Comparison of ENCODE assay signal across 1 cellular context in the genomic region with DNA sequence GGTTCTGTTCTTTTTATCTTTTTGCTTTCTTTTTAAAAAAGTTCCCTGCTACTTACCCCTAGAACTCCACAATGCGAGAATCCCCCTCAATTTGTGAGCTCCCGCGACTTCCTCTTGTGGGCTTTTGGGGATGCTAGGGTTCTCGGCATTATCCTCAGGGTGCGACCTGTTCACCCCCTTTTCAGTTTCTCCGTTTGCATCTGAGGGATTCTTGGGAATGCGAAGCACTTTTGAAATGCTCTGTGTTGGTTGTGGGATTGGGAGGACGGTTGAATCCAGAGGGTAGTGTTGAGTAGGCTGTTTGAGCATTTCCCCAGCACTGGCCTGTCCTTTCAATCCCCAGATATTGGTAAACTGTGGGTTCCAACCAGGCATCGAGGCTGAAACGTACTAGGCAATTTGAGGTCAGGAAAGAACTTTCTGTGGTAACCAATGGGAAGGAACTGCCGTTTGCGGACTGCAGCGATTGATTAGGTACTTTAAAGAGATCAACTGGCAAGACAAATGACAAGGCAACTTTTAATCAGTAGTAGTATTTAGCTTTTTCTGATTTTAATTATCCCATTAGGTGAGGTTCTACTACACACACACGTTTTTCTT.
A peak's percentile ranks its signal among the peaks of the same experiment; 100 is the strongest.
TF ChIP-seq lines count a peak whose summit lies in the region.

No MANE protein-coding gene starts in this region.

TF ChIP-seq in HepG2, 621 proteins besides CTCF, POLR2A, EP300 and RAD21 (continues in another document):
- TF ChIP-seq, protein P1, sequence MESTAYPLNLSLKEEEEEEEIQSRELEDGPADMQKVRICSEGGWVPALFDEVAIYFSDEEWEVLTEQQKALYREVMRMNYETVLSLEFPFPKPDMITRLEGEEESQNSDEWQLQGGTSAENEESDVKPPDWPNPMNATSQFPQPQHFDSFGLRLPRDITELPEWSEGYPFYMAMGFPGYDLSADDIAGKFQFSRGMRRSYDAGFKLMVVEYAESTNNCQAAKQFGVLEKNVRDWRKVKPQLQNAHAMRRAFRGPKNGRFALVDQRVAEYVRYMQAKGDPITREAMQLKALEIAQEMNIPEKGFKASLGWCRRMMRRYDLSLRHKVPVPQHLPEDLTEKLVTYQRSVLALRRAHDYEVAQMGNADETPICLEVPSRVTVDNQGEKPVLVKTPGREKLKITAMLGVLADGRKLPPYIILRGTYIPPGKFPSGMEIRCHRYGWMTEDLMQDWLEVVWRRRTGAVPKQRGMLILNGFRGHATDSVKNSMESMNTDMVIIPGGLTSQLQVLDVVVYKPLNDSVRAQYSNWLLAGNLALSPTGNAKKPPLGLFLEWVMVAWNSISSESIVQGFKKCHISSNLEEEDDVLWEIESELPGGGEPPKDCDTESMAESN (CRISPR knock-in tag; conservative IDR thresholded peaks at IDR 0.05): no peak
- 0 out of 2 replicates have a peak, but pooled peaks have one; percentile 24 for TF ChIP-seq EHMT2 (IDR thresholded peaks at IDR 0.05; ENCODE audit: borderline replicate concordance, low read depth, low read length)
- no peak for TF ChIP-seq ZBTB3 (CRISPR knock-in tag; IDR thresholded peaks at IDR 0.05; ENCODE audit: borderline replicate concordance, low read depth)
- TF ChIP-seq IRX3 (CRISPR knock-in tag; IDR thresholded peaks at IDR 0.05; ENCODE audit: borderline replicate concordance, low read depth): no peak
- no peak for TF ChIP-seq ESRRA (CRISPR knock-in tag; IDR thresholded peaks at IDR 0.05; ENCODE audit: low read depth)
- TF ChIP-seq ZNF75D (CRISPR knock-in tag; IDR thresholded peaks at IDR 0.05; ENCODE audit: borderline replicate concordance): no peak
- TF ChIP-seq, protein P2, sequence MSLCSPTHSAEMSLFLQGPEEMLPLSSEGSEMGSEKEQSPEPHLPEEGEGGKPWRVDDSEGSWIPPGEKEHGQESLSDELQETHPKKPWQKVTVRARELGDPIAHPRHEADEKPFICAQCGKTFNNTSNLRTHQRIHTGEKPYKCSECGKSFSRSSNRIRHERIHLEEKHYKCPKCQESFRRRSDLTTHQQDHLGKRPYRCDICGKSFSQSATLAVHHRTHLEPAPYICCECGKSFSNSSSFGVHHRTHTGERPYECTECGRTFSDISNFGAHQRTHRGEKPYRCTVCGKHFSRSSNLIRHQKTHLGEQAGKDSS (CRISPR knock-in tag; IDR thresholded peaks at IDR 0.05; ENCODE audit: borderline replicate concordance, low read depth): no peak
- no peak for TF ChIP-seq CBX2 (IDR thresholded peaks at IDR 0.05; ENCODE audit: low read depth, low read length)
- no peak for TF ChIP-seq CBX2 (CRISPR knock-in tag; IDR thresholded peaks at IDR 0.05; ENCODE audit: low read depth)
- no peak for TF ChIP-seq NCOA5 (CRISPR knock-in tag; IDR thresholded peaks at IDR 0.05)
- TF ChIP-seq MTF1 (CRISPR knock-in tag; IDR thresholded peaks at IDR 0.05): no peak
- no peak for TF ChIP-seq ZNF121 (CRISPR knock-in tag; IDR thresholded peaks at IDR 0.05)
- TF ChIP-seq, protein P3, sequence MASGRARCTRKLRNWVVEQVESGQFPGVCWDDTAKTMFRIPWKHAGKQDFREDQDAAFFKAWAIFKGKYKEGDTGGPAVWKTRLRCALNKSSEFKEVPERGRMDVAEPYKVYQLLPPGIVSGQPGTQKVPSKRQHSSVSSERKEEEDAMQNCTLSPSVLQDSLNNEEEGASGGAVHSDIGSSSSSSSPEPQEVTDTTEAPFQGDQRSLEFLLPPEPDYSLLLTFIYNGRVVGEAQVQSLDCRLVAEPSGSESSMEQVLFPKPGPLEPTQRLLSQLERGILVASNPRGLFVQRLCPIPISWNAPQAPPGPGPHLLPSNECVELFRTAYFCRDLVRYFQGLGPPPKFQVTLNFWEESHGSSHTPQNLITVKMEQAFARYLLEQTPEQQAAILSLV (CRISPR knock-in tag; IDR thresholded peaks at IDR 0.05; ENCODE audit: borderline replicate concordance): no peak
- no peak for TF ChIP-seq MTA1 (CRISPR knock-in tag; IDR thresholded peaks at IDR 0.05; ENCODE audit: borderline replicate concordance)
- TF ChIP-seq, protein P4, sequence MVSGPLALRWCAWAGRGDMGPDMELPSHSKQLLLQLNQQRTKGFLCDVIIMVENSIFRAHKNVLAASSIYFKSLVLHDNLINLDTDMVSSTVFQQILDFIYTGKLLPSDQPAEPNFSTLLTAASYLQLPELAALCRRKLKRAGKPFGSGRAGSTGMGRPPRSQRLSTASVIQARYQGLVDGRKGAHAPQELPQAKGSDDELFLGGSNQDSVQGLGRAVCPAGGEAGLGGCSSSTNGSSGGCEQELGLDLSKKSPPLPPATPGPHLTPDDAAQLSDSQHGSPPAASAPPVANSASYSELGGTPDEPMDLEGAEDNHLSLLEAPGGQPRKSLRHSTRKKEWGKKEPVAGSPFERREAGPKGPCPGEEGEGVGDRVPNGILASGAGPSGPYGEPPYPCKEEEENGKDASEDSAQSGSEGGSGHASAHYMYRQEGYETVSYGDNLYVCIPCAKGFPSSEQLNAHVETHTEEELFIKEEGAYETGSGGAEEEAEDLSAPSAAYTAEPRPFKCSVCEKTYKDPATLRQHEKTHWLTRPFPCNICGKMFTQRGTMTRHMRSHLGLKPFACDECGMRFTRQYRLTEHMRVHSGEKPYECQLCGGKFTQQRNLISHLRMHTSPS (CRISPR knock-in tag; IDR thresholded peaks at IDR 0.05; ENCODE audit: low read depth): no peak
- TF ChIP-seq TBP (CRISPR knock-in tag; IDR thresholded peaks at IDR 0.05): no peak
- no peak for TF ChIP-seq TCF7L2 (IDR thresholded peaks at IDR 0.05; ENCODE audit: low read depth, low read length)
- TF ChIP-seq ZMYM3 (CRISPR knock-in tag; IDR thresholded peaks at IDR 0.05): 0 out of 2 replicates have a peak, but pooled peaks have one; percentile 8
- peak; percentile 76; the same call in 1 of the 2 replicates for TF ChIP-seq PHF21A (CRISPR knock-in tag; IDR thresholded peaks at IDR 0.05)
- TF ChIP-seq ADNP (CRISPR knock-in tag; IDR thresholded peaks at IDR 0.05): no peak
- no peak for TF ChIP-seq SATB2 (CRISPR knock-in tag; IDR thresholded peaks at IDR 0.05)
- TF ChIP-seq BORCS8-MEF2B (CRISPR knock-in tag; IDR thresholded peaks at IDR 0.05): no peak
- TF ChIP-seq KLF12 (CRISPR knock-in tag; IDR thresholded peaks at IDR 0.05; ENCODE audit: borderline replicate concordance): 0 out of 2 replicates have a peak, but pooled peaks have one; percentile 5
- no peak for TF ChIP-seq MEF2D (CRISPR knock-in tag; IDR thresholded peaks at IDR 0.05)
- no peak for TF ChIP-seq ZNF33A (CRISPR knock-in tag; IDR thresholded peaks at IDR 0.05; ENCODE audit: borderline replicate concordance)
- TF ChIP-seq ZNF567 (CRISPR knock-in tag; IDR thresholded peaks at IDR 0.05; ENCODE audit: borderline replicate concordance): no peak
- TF ChIP-seq, protein P5, sequence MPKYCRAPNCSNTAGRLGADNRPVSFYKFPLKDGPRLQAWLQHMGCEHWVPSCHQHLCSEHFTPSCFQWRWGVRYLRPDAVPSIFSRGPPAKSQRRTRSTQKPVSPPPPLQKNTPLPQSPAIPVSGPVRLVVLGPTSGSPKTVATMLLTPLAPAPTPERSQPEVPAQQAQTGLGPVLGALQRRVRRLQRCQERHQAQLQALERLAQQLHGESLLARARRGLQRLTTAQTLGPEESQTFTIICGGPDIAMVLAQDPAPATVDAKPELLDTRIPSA (CRISPR knock-in tag; IDR thresholded peaks at IDR 0.05; ENCODE audit: borderline replicate concordance): no peak
- no peak for TF ChIP-seq RFX3 (CRISPR knock-in tag; IDR thresholded peaks at IDR 0.05)
- TF ChIP-seq GTF2F1 (IDR thresholded peaks at IDR 0.05; ENCODE audit: low read length): no peak
- TF ChIP-seq PHB2 (IDR thresholded peaks at IDR 0.05; ENCODE audit: partially characterized antibody): no peak
- no peak for TF ChIP-seq CENPX (CRISPR knock-in tag; IDR thresholded peaks at IDR 0.05)
- TF ChIP-seq, protein P6, sequence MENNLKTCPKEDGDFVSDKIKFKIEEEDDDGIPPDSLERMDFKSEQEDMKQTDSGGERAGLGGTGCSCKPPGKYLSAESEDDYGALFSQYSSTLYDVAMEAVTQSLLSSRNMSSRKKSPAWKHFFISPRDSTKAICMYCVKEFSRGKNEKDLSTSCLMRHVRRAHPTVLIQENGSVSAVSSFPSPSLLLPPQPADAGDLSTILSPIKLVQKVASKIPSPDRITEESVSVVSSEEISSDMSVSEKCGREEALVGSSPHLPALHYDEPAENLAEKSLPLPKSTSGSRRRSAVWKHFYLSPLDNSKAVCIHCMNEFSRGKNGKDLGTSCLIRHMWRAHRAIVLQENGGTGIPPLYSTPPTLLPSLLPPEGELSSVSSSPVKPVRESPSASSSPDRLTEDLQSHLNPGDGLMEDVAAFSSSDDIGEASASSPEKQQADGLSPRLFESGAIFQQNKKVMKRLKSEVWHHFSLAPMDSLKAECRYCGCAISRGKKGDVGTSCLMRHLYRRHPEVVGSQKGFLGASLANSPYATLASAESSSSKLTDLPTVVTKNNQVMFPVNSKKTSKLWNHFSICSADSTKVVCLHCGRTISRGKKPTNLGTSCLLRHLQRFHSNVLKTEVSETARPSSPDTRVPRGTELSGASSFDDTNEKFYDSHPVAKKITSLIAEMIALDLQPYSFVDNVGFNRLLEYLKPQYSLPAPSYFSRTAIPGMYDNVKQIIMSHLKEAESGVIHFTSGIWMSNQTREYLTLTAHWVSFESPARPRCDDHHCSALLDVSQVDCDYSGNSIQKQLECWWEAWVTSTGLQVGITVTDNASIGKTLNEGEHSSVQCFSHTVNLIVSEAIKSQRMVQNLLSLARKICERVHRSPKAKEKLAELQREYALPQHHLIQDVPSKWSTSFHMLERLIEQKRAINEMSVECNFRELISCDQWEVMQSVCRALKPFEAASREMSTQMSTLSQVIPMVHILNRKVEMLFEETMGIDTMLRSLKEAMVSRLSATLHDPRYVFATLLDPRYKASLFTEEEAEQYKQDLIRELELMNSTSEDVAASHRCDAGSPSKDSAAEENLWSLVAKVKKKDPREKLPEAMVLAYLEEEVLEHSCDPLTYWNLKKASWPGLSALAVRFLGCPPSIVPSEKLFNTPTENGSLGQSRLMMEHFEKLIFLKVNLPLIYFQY (CRISPR knock-in tag; IDR thresholded peaks at IDR 0.05; ENCODE audit: borderline replicate concordance): no peak
- TF ChIP-seq, protein P7, sequence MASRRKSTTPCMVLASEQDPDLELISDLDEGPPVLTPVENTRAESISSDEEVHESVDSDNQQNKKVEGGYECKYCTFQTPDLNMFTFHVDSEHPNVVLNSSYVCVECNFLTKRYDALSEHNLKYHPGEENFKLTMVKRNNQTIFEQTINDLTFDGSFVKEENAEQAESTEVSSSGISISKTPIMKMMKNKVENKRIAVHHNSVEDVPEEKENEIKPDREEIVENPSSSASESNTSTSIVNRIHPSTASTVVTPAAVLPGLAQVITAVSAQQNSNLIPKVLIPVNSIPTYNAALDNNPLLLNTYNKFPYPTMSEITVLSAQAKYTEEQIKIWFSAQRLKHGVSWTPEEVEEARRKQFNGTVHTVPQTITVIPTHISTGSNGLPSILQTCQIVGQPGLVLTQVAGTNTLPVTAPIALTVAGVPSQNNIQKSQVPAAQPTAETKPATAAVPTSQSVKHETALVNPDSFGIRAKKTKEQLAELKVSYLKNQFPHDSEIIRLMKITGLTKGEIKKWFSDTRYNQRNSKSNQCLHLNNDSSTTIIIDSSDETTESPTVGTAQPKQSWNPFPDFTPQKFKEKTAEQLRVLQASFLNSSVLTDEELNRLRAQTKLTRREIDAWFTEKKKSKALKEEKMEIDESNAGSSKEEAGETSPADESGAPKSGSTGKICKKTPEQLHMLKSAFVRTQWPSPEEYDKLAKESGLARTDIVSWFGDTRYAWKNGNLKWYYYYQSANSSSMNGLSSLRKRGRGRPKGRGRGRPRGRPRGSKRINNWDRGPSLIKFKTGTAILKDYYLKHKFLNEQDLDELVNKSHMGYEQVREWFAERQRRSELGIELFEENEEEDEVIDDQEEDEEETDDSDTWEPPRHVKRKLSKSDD (CRISPR knock-in tag; IDR thresholded peaks at IDR 0.05; ENCODE audit: low read depth): no peak
- TF ChIP-seq, protein P8, sequence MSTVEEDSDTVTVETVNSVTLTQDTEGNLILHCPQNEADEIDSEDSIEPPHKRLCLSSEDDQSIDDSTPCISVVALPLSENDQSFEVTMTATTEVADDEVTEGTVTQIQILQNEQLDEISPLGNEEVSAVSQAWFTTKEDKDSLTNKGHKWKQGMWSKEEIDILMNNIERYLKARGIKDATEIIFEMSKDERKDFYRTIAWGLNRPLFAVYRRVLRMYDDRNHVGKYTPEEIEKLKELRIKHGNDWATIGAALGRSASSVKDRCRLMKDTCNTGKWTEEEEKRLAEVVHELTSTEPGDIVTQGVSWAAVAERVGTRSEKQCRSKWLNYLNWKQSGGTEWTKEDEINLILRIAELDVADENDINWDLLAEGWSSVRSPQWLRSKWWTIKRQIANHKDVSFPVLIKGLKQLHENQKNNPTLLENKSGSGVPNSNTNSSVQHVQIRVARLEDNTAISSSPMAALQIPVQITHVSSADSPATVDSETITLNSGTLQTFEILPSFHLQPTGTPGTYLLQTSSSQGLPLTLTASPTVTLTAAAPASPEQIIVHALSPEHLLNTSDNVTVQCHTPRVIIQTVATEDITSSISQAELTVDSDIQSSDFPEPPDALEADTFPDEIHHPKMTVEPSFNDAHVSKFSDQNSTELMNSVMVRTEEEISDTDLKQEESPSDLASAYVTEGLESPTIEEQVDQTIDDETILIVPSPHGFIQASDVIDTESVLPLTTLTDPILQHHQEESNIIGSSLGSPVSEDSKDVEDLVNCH (CRISPR knock-in tag; IDR thresholded peaks at IDR 0.05): no peak
- TF ChIP-seq HES4 (CRISPR knock-in tag; IDR thresholded peaks at IDR 0.05; ENCODE audit: borderline replicate concordance): no peak
- TF ChIP-seq NCOR1 (IDR thresholded peaks at IDR 0.05; ENCODE audit: borderline replicate concordance, low read length): no peak
- TF ChIP-seq ZNF605 (CRISPR knock-in tag; IDR thresholded peaks at IDR 0.05): no peak
- TF ChIP-seq, protein P9, sequence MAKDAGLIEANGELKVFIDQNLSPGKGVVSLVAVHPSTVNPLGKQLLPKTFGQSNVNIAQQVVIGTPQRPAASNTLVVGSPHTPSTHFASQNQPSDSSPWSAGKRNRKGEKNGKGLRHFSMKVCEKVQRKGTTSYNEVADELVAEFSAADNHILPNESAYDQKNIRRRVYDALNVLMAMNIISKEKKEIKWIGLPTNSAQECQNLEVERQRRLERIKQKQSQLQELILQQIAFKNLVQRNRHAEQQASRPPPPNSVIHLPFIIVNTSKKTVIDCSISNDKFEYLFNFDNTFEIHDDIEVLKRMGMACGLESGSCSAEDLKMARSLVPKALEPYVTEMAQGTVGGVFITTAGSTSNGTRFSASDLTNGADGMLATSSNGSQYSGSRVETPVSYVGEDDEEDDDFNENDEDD (CRISPR knock-in tag; IDR thresholded peaks at IDR 0.05; ENCODE audit: borderline replicate concordance): no peak
- TF ChIP-seq, protein P10, sequence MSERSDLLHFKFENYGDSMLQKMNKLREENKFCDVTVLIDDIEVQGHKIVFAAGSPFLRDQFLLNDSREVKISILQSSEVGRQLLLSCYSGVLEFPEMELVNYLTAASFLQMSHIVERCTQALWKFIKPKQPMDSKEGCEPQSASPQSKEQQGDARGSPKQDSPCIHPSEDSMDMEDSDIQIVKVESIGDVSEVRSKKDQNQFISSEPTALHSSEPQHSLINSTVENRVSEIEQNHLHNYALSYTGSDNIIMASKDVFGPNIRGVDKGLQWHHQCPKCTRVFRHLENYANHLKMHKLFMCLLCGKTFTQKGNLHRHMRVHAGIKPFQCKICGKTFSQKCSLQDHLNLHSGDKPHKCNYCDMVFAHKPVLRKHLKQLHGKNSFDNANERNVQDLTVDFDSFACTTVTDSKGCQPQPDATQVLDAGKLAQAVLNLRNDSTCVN (CRISPR knock-in tag; IDR thresholded peaks at IDR 0.05; ENCODE audit: borderline replicate concordance): no peak
- peak; percentile 56 for TF ChIP-seq HDAC1 (CRISPR knock-in tag; IDR thresholded peaks at IDR 0.05)
